Comparison of ENCODE assay signal across 19 cellular contexts in the genomic region with DNA sequence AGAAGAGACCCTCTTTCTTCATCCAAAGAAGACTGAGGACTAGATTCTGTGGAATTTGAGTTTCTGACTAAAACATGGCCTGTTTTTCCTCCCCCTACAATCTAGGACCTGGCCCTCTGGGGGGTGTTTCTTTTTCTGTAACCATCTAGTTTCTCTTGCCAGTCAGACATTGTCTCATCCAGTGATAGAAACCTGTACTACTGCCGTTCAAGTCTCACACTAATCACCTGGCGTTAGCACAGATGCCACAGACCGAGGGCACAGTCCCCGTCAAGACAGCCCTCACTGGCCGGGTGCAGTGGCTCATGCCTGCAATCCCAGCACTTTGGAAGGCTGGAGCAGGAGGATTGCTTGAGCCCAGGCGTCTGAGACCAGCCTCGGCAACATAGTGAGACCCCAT.
"Had no signal": no experiment of that assay in that cellular context is flagged by ENCODE, and none has a peak within 500 bp of the region (broad histone marks: within the 10 kb centered on the region; RNA-seq: fewer than 3 reads in every experiment).

No MANE protein-coding gene starts in this region.

- H3K4me1 Mint-ChIP-seq: activated CD4-positive, alpha-beta T cell treated with anti-CD3 and anti-CD28 coated beads for 36 hours; activated naive CD8-positive, alpha-beta T cell treated with anti-CD3 and anti-CD28 coated beads, Interleukin-2, amount 10 ng/mL, durations not matched to agents 7 days and 5 days had no signal

- H3K9me3 ChIP-seq: adrenal gland had no signal

- DNase-seq: activated CD4-positive, alpha-beta T cell treated with anti-CD3 and anti-CD28 coated beads for 36 hours; activated CD8-positive, alpha-beta memory T cell treated with anti-CD3 and anti-CD28 coated beads, Interleukin-2, amount 50 U/mL, for 4 hours; activated CD8-positive, alpha-beta T cell treated with anti-CD3 and anti-CD28 coated beads for 36 hours; activated naive CD4-positive, alpha-beta T cell treated with anti-CD3 and anti-CD28 coated beads, Interleukin-2, amount 50 U/mL, for 16 hours; activated naive CD8-positive, alpha-beta T cell treated with anti-CD3 and anti-CD28 coated beads, Interleukin-2, amount 10 ng/mL, durations not matched to agents 7 days and 5 days; adrenal gland; anterior cingulate cortex; Kasumi-1; NCI-H1048; NCI-H146; NCI-H187 treated with DMSO at 0.1 percent for 48 hours; NCI-H2081 treated with DMSO at 0.1 percent for 48 hours; NCI-H446; NCI-H524; SIG-M5; T-cell; T-helper 2 cell; T1000 had no signal

- H3K27ac Mint-ChIP-seq: activated CD4-positive, alpha-beta T cell treated with anti-CD3 and anti-CD28 coated beads for 36 hours; activated CD8-positive, alpha-beta T cell treated with anti-CD3 and anti-CD28 coated beads for 36 hours; activated naive CD8-positive, alpha-beta T cell treated with anti-CD3 and anti-CD28 coated beads, Interleukin-2, amount 10 ng/mL, durations not matched to agents 7 days and 5 days; T-cell had no signal

- H3K27me3 ChIP-seq: adrenal gland had no signal

- H3K4me1 ChIP-seq: adrenal gland had no signal

- ATAC-seq: activated CD4-positive, alpha-beta T cell treated with anti-CD3 and anti-CD28 coated beads for 36 hours; activated CD8-positive, alpha-beta T cell treated with anti-CD3 and anti-CD28 coated beads for 36 hours; T-cell had no signal

- H3K9me3 Mint-ChIP-seq: activated naive CD8-positive, alpha-beta T cell treated with anti-CD3 and anti-CD28 coated beads, Interleukin-2, amount 10 ng/mL, durations not matched to agents 7 days and 5 days; T-cell had no signal

- H3K36me3 ChIP-seq: adrenal gland had no signal

- H3K36me3 Mint-ChIP-seq: activated naive CD8-positive, alpha-beta T cell treated with anti-CD3 and anti-CD28 coated beads, Interleukin-2, amount 10 ng/mL, durations not matched to agents 7 days and 5 days; T-cell had no signal

- H3K4me3 ChIP-seq: adrenal gland, SK-N-MC had no signal

- H3K27ac ChIP-seq: adrenal gland, SK-N-MC had no signal

- H3K4me3 Mint-ChIP-seq: activated CD4-positive, alpha-beta T cell treated with anti-CD3 and anti-CD28 coated beads for 36 hours; activated CD8-positive, alpha-beta T cell treated with anti-CD3 and anti-CD28 coated beads for 36 hours; activated naive CD8-positive, alpha-beta T cell treated with anti-CD3 and anti-CD28 coated beads, Interleukin-2, amount 10 ng/mL, durations not matched to agents 7 days and 5 days; T-cell had no signal
